ENCODE assay signal across 24 cellular contexts in genomic region chr2:44325897-44326296, GRCh38. TPM values are rescaled to one million over a fixed set of nuclear protein-coding genes. Genes with fewer than 3 reads are reported as not detected.
"Had no signal": no experiment of that assay in that cellular context is flagged by ENCODE, and none has a peak within 500 bp of the region (broad histone marks: within the 10 kb centered on the region; RNA-seq: fewer than 3 reads in every experiment).

No MANE protein-coding gene starts in this region.

- H3K27ac ChIP-seq: testis had no signal

- H3K27ac Mint-ChIP-seq: activated CD4-positive, alpha-beta T cell treated with anti-CD3 and anti-CD28 coated beads, Interleukin-2, amount 10 ng/mL, durations not matched to agents 7 days and 5 days; activated T-cell treated with anti-CD3 and anti-CD28 coated beads, Interleukin-2, amount 50 U/mL, for 72 hours; dendritic cell treated with granulocyte-macrophage colony-stimulating factor and Interleukin-4, amounts not matched to agents 40 ng/mL and 50 ng/mL, for 4 days; T-helper 1 cell treated with Interleukin-12 subunit alpha and Interleukin-12 subunit beta and Interleukin-4 antibody, amounts not matched to agents 30 μg/mL and 1 μg/mL, for 36 hours had no signal

- H3K27me3 Mint-ChIP-seq: activated CD4-positive, alpha-beta T cell treated with anti-CD3 and anti-CD28 coated beads, Interleukin-2, amount 10 ng/mL, durations not matched to agents 7 days and 5 days; dendritic cell treated with granulocyte-macrophage colony-stimulating factor and Interleukin-4, amounts not matched to agents 40 ng/mL and 50 ng/mL, for 4 days; naive thymus-derived CD4-positive, alpha-beta T cell had no signal

- DNase-seq: activated CD4-positive, alpha-beta T cell treated with anti-CD3 and anti-CD28 coated beads, Interleukin-2, amount 10 ng/mL, durations not matched to agents 7 days and 5 days; activated CD8-positive, alpha-beta memory T cell treated with anti-CD3 and anti-CD28 coated beads for 24 hours; activated CD8-positive, alpha-beta memory T cell treated with anti-CD3 and anti-CD28 coated beads, Interleukin-2, amount 50 U/mL, for 48 hours; activated effector memory CD4-positive, alpha-beta T cell treated with anti-CD3 and anti-CD28 coated beads, Interleukin-2, amount 50 U/mL, for 16 hours; activated naive CD4-positive, alpha-beta T cell treated with anti-CD3 and anti-CD28 coated beads, Interleukin-2, amount 50 U/mL, for 16 hours; activated T-cell treated with anti-CD3 and anti-CD28 coated beads, Interleukin-2, amount 50 U/mL, for 72 hours; effector CD8-positive, alpha-beta T cell; hippocampal formation; islet precursor cell; mesendoderm; naive thymus-derived CD4-positive, alpha-beta T cell; stimulated activated CD4-positive, alpha-beta T cell treated with anti-CD3 and anti-CD28 coated beads, Interleukin-4, amount 100 ng/mL, for 1 hour; testis had no signal

- H3K4me3 Mint-ChIP-seq: activated CD4-positive, alpha-beta T cell treated with anti-CD3 and anti-CD28 coated beads, Interleukin-2, amount 10 ng/mL, durations not matched to agents 7 days and 5 days; activated T-cell treated with anti-CD3 and anti-CD28 coated beads, Interleukin-2, amount 50 U/mL, for 72 hours; dendritic cell treated with granulocyte-macrophage colony-stimulating factor and Interleukin-4, amounts not matched to agents 40 ng/mL and 50 ng/mL, for 4 days; naive thymus-derived CD4-positive, alpha-beta T cell; T-helper 1 cell treated with Interleukin-12 subunit alpha and Interleukin-12 subunit beta and Interleukin-4 antibody, amounts not matched to agents 30 μg/mL and 1 μg/mL, for 36 hours had no signal

- ATAC-seq: activated CD4-positive, CD25-positive, alpha-beta regulatory T cell treated with anti-CD3 and anti-CD28 coated beads, Interleukin-2, amount 50 U/mL, for 24 hours; activated T-cell treated with anti-CD3 and anti-CD28 coated beads, Interleukin-2, amount 50 U/mL, for 72 hours; naive thymus-derived CD4-positive, alpha-beta T cell; sciatic nerve had no signal

- H3K27me3 ChIP-seq: esophagus muscularis mucosa, testis had no signal

- H3K4me3 ChIP-seq: esophagus muscularis mucosa, smooth muscle cell, testis had no signal

- H3K9me3 ChIP-seq: esophagus muscularis mucosa, testis had no signal

- H3K9me3 Mint-ChIP-seq: activated CD4-positive, alpha-beta T cell treated with anti-CD3 and anti-CD28 coated beads, Interleukin-2, amount 10 ng/mL, durations not matched to agents 7 days and 5 days; activated T-cell treated with anti-CD3 and anti-CD28 coated beads, Interleukin-2, amount 50 U/mL, for 72 hours; dendritic cell treated with granulocyte-macrophage colony-stimulating factor and Interleukin-4, amounts not matched to agents 40 ng/mL and 50 ng/mL, for 4 days; naive thymus-derived CD4-positive, alpha-beta T cell; T-helper 1 cell treated with Interleukin-12 subunit alpha and Interleukin-12 subunit beta and Interleukin-4 antibody, amounts not matched to agents 30 μg/mL and 1 μg/mL, for 36 hours had no signal

RNA-seq across cellular contexts. Expression of gene SLC3A1, which starts 50.6 kb away (rescaled TPM):
- total RNA-seq: bronchial epithelial cell, chondrocyte, glomerular endothelial cell, osteocyte, pulmonary artery endothelial cell, smooth muscle cell had no signal
